ENCODE assay signal across 8 cellular contexts in the genomic region with DNA sequence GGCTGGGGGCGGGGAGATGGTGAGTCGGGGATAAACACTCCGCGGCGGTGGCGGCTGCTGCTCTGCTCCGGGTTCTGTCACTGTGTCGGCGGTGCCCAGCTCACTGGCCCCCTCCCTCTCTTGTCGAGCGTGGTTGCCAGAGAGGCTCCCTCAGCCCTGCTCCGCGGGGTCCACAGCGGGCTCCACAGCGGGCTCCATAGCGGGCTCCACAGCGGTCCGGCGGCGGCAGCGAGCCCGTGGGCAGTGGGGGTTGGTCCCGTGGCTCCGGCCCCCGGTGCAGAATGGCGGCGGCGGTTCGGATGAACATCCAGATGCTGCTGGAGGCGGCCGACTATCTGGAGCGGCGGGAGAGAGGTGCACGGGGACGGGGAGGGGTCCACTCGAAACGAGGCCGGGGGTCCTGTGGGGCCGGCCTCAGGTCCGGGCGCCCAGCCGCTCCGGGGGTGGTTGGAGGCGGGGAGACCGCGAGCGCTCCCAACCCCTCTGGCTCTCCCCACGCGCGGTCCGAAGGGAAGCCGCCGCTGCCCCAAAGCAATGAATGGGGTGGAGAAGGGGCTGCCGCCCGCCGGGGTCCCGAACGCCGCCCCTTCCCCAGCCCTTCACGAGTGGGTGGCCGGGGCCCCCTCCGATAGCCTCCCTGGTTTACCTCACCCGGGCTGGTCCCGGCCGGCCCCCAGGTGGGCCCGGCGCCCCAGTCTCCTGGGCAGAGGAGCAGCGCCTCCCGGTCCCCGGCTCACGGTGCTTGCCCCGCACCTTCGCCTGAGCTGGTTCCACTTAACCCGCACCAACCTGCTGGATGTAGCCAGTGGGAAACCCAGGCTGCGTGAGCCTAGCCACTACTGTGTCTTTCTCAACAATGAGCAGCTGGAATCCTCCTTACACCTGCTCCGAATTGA. TPM values are rescaled to one million over a fixed set of nuclear protein-coding genes. Genes with fewer than 3 reads are reported as not detected.
DNase-seq lines count a peak whose midpoint lies in the region; ATAC-seq and TF ChIP-seq lines count a peak whose summit lies in the region.

A gene with protein sequence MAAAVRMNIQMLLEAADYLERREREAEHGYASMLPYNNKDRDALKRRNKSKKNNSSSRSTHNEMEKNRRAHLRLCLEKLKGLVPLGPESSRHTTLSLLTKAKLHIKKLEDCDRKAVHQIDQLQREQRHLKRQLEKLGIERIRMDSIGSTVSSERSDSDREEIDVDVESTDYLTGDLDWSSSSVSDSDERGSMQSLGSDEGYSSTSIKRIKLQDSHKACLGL (plus strand): TSS at position 60 of the 896 bp plus-strand sequence. CDS start 222 bp downstream, at position 282.

- ATAC-seq in GM21825 (IDR thresholded peaks at IDR 0.05; ENCODE audit: unreplicated experiment) = peak; percentile 1
- no peak for ATAC-seq in T-helper 17 cell
- no peak for ATAC-seq in GM21515 (IDR thresholded peaks at IDR 0.05; ENCODE audit: unreplicated experiment)

- intact Hi-C loops in CD4-positive, alpha-beta memory T cell (cut with micrococcal nuclease) = loop anchor here (10.0 kb wide), 1 partner anchor 700 kb away; no protein-coding TSS in a partner anchor

- peak within 1 kb of the TSS; percentile 85 to 89 (median 87) for H3K4me3 Mint-ChIP-seq in CD4-positive, alpha-beta memory T cell
- H3K4me3 Mint-ChIP-seq in T-helper 17 cell = peak within 1 kb of the TSS; percentile 89

- H3K27me3 Mint-ChIP-seq in CD4-positive, alpha-beta memory T cell = no peaks in the 10 kb centered on the region
- no peaks in the 10 kb centered on the region for H3K27me3 Mint-ChIP-seq in T-helper 17 cell

- peak within 1 kb of the TSS; percentile 81 to 88 for H3K4me3 ChIP-seq in CD4-positive, alpha-beta memory T cell (ENCODE audit: low read length in 2 of 2)
- H3K4me3 ChIP-seq in epithelial cell of esophagus (ENCODE audit: low read length) (peak within 1 kb of the TSS; percentile 63), muscle layer of duodenum (ENCODE audit: low read depth in 1 of 2, low read length in 2 of 2) (peak within 1 kb of the TSS; percentile 74 to 94)

- DNase-seq in CD4-positive, alpha-beta memory T cell = peak in 3 of 5 donors; percentile 10 to 15 (median 12)
- DNase-seq in T-helper 17 cell = peak in 2 of 3 donors; percentile 16 to 21
- DNase-seq in epithelial cell of esophagus (ENCODE audit: low read depth) = peak; percentile 34
- DNase-seq in superior temporal gyrus (ENCODE audit: extremely low spot score) = no peak
- no peak for DNase-seq in AML-193 (lab: John Stamatoyannopoulos, UW)

- H3K9me3 ChIP-seq in CD4-positive, alpha-beta memory T cell (ENCODE audit: control insufficient read depth in 1 of 2, low read length in 2 of 2) = no peaks in the 10 kb centered on the region
- no peaks in the 10 kb centered on the region for H3K9me3 ChIP-seq in T-helper 17 cell (ENCODE audit: control insufficient read depth, low read length, poor library complexity, severe bottlenecking)
- H3K9me3 ChIP-seq in muscle layer of duodenum (ENCODE audit: control insufficient read depth in 1 of 2, low read length in 2 of 2) = no peaks in the 10 kb centered on the region

- H3K36me3 ChIP-seq in CD4-positive, alpha-beta memory T cell (ENCODE audit: insufficient read depth, low read length) = peaks cover 5% of the 10 kb centered on the region
- peaks cover 4 to 15% of the 10 kb centered on the region in 2 donors for H3K36me3 ChIP-seq in muscle layer of duodenum (ENCODE audit: control insufficient read depth in 1 of 2, insufficient read depth in 2 of 2, low read length in 2 of 2)

- H3K27ac Mint-ChIP-seq in CD4-positive, alpha-beta memory T cell = peak within 1 kb of the TSS; percentile 90 to 96 (median 94)
- peak within 1 kb of the TSS; percentile 87 for H3K27ac Mint-ChIP-seq in T-helper 17 cell

- no peaks in the 10 kb centered on the region for H3K27me3 ChIP-seq in CD4-positive, alpha-beta memory T cell (ENCODE audit: insufficient read depth, low read length)
- H3K27me3 ChIP-seq in muscle layer of duodenum (ENCODE audit: low read depth, low read length) = no peaks in the 10 kb centered on the region

- H3K4me1 ChIP-seq in CD4-positive, alpha-beta memory T cell (ENCODE audit: insufficient read depth, low read length) = peaks cover 30% of the 10 kb centered on the region
- H3K4me1 ChIP-seq in muscle layer of duodenum (ENCODE audit: control insufficient read depth in 1 of 2, insufficient read depth in 2 of 2, low read length in 2 of 2) = peaks cover 0 to 18% of the 10 kb centered on the region in 2 donors

- POLR2A ChIA-PET in CD4-positive, alpha-beta memory T cell (lab: Charles Lee; ENCODE audit: partially characterized antibody) = interaction anchor here (0.5 to 10.5 kb wide), 42 partner anchors 8 to 478 kb away, joined by 3 to 207 read pairs (median 8); partner anchors contain the start of genes C2orf42, FAM136A, NFU1 and PCBP1

- no peak for TF ChIP-seq CTCF in epithelial cell of esophagus (IDR thresholded peaks at IDR 0.05; ENCODE audit: insufficient read depth, low read depth, low read length, missing control alignments)

- peaks cover 0 to 3% (median 0%) of the 10 kb centered on the region in 8 donors for H3K9me3 Mint-ChIP-seq in CD4-positive, alpha-beta memory T cell

- peaks cover 9 to 30% of the 10 kb centered on the region in 2 donors for H3K36me3 Mint-ChIP-seq in CD4-positive, alpha-beta memory T cell
- no peaks in the 10 kb centered on the region for H3K36me3 Mint-ChIP-seq in T-helper 17 cell (ENCODE audit: low read depth)

- peaks cover 7 to 44% (median 19%) of the 10 kb centered on the region in 4 donors for H3K4me1 Mint-ChIP-seq in CD4-positive, alpha-beta memory T cell
- H3K4me1 Mint-ChIP-seq in T-helper 17 cell = peaks cover 9% of the 10 kb centered on the region

- CTCF ChIA-PET in CD4-positive, alpha-beta memory T cell (lab: Charles Lee; ENCODE audit: partially characterized antibody) = interaction anchor here (0.7 to 7.3 kb wide), 20 partner anchors 8 to 729 kb away, joined by 3 to 93 read pairs (median 6); partner anchors contain the start of genes C2orf42, FAM136A, PCBP1 and PCYOX1

- peak within 1 kb of the TSS; percentile 96 for H3K27ac ChIP-seq in CD4-positive, alpha-beta memory T cell (ENCODE audit: low read depth, low read length)
- peak within 1 kb of the TSS; percentile 96 for H3K27ac ChIP-seq in muscle layer of duodenum (ENCODE audit: low read length)

RNA-seq across cellular contexts. Expression of the gene that starts here (rescaled TPM):
- total RNA-seq in CD4-positive, alpha-beta memory T cell = 10 to 100 TPM; 12.5 to 17.2 TPM
- polyA plus RNA-seq in CD4-positive, alpha-beta memory T cell = 10 to 100 TPM in 1 of 2 donors, 1 to 10 TPM in 1; 4.7 to 12.3 TPM
- 10 to 100 TPM; 45.0 to 46.2 TPM for total RNA-seq in T-helper 17 cell

Comparison
In these comparisons a context has a peak if more than half of its experiments do, and no peak if none do; other contexts are left out.
1. DNase-seq: peak in CD4-positive, alpha-beta memory T cell (3 of 5), T-helper 17 cell (2 of 3) and epithelial cell of esophagus (single experiment); none in superior temporal gyrus (single experiment) and AML-193 (0 of 2).
2. Peak in every context shown above with its lines, with median percentiles within 50 percentile points of each other: H3K4me3 ChIP-seq.